Comparison of ENCODE assay signal across 9 cellular contexts in the genomic region with DNA sequence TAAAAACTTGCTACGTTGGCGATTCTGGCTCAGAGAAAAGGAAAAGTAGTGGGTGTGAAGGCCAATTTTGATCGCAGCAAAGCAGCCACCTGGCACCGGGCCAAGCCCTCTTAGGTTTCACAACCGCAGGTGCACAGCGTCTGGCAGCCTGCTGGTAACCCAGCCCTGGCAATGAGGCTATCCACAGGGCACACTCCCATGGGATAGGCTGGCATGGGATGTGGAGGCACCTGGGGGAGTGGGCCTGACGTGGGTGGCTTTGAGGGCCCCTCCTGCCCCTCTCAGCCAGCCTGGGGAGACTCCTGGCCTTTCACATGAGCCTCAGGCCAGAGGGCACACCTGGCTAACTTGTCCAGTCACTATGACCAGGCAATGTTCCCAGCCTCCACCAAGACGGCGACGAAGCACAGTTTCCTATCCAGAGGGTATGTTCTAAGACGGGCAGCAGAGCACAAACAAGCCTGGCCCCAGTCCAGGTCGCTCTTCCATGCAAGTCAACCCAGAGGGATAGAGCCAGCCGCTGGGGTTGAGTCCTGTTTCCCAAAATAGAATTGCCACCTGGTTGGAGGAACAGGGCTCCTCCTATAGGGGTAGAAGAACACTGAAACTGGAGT. TPM values are rescaled to one million over a fixed set of nuclear protein-coding genes. Genes with fewer than 3 reads are reported as not detected.
DNase-seq lines count a peak whose midpoint lies in the region; ATAC-seq and TF ChIP-seq lines count a peak whose summit lies in the region.
"Had no signal": no experiment of that assay in that cellular context is flagged by ENCODE, and none has a peak within 500 bp of the region (broad histone marks: within the 10 kb centered on the region; RNA-seq: fewer than 3 reads in every experiment).

No MANE protein-coding gene starts in this region.

- no peak overlapping the region for H3K27ac ChIP-seq in vagina

- TF ChIP-seq POLR2A in vagina (IDR thresholded peaks at IDR 0.05), result no peak

- H3K27me3 ChIP-seq in mucosa of stomach (ENCODE audit: control insufficient read depth, insufficient read depth, low read length), result no peaks in the 10 kb centered on the region
- no peaks in the 10 kb centered on the region for H3K27me3 ChIP-seq in vagina

- ATAC-seq in HG03060 (IDR thresholded peaks at IDR 0.05; ENCODE audit: low read depth, unreplicated experiment) (peak; percentile 52), GM19035 (IDR thresholded peaks at IDR 0.05; ENCODE audit: unreplicated experiment) (no peak)
- no peak for ATAC-seq in activated naive CD8-positive, alpha-beta T cell treated with anti-CD3 and anti-CD28 coated beads, Interleukin-2, amount 50 U/mL, for 24 hours
- ATAC-seq: HCT116 had no signal

- H3K4me3 ChIP-seq in GM12865 (ENCODE audit: low read depth, low read length) (no peak overlapping the region), mucosa of stomach (ENCODE audit: low read length) (no peak overlapping the region), vagina (no peak overlapping the region)

- no peaks in the 10 kb centered on the region for H3K9me3 Mint-ChIP-seq in activated naive CD8-positive, alpha-beta T cell treated with anti-CD3 and anti-CD28 coated beads, Interleukin-2, amount 50 U/mL, for 24 hours
- peaks cover under 1% of the 10 kb centered on the region for H3K9me3 Mint-ChIP-seq in chondrocyte (ENCODE audit: low read depth)

- intact Hi-C loops in vagina (cut with DNase I), result loop anchor here (10.0 kb wide), 1 partner anchor 116 kb away; no protein-coding TSS in a partner anchor

- peaks cover 7% of the 10 kb centered on the region for H3K4me1 Mint-ChIP-seq in activated naive CD8-positive, alpha-beta T cell treated with anti-CD3 and anti-CD28 coated beads, Interleukin-2, amount 50 U/mL, for 24 hours
- H3K4me1 Mint-ChIP-seq in chondrocyte (ENCODE audit: low read depth), result peaks cover 9% of the 10 kb centered on the region

- H3K9me3 ChIP-seq in mucosa of stomach (ENCODE audit: control insufficient read depth, low read length), result no peaks in the 10 kb centered on the region
- H3K9me3 ChIP-seq in vagina, result no peaks in the 10 kb centered on the region

- peak; percentile 81 for DNase-seq in GM12865 (ENCODE audit: low read depth)
- peak; percentile 99 for DNase-seq in NCI-H446 (lab: John Stamatoyannopoulos, UW)
- DNase-seq in activated naive CD8-positive, alpha-beta T cell treated with anti-CD3 and anti-CD28 coated beads, Interleukin-2, amount 50 U/mL, for 24 hours, result peak; percentile 48
- DNase-seq in vagina (ENCODE audit: extremely low spot score in 2 of 2), result no peak
- no peak for DNase-seq in chondrocyte (ENCODE audit: low spot score)

- H3K4me3 Mint-ChIP-seq in activated naive CD8-positive, alpha-beta T cell treated with anti-CD3 and anti-CD28 coated beads, Interleukin-2, amount 50 U/mL, for 24 hours, result no peak overlapping the region
- no peak overlapping the region for H3K4me3 Mint-ChIP-seq in chondrocyte (ENCODE audit: unreplicated experiment)

- no peak for TF ChIP-seq CTCF in GM12865 (IDR thresholded peaks at IDR 0.05; ENCODE audit: insufficient read depth, low read depth, low read length, missing control alignments)
- no peak for TF ChIP-seq CTCF in vagina (IDR thresholded peaks at IDR 0.05)
- TF ChIP-seq CTCF in chondrocyte (IDR thresholded peaks at IDR 0.05), result no peak

- H3K4me1 ChIP-seq in mucosa of stomach (ENCODE audit: control insufficient read depth, insufficient read depth, low read length) (peaks cover 38% of the 10 kb centered on the region), vagina (peaks cover 15% of the 10 kb centered on the region)

- no peaks in the 10 kb centered on the region for H3K36me3 Mint-ChIP-seq in activated naive CD8-positive, alpha-beta T cell treated with anti-CD3 and anti-CD28 coated beads, Interleukin-2, amount 50 U/mL, for 24 hours (ENCODE audit: low read depth)
- H3K36me3 Mint-ChIP-seq in chondrocyte (ENCODE audit: low read depth), result peaks cover 8% of the 10 kb centered on the region

- no peak overlapping the region for H3K27ac Mint-ChIP-seq in activated naive CD8-positive, alpha-beta T cell treated with anti-CD3 and anti-CD28 coated beads, Interleukin-2, amount 50 U/mL, for 24 hours
- no peak overlapping the region for H3K27ac Mint-ChIP-seq in chondrocyte (ENCODE audit: unreplicated experiment)

- H3K36me3 ChIP-seq in mucosa of stomach (ENCODE audit: control insufficient read depth, insufficient read depth, low read length), result peaks cover 14% of the 10 kb centered on the region
- no peaks in the 10 kb centered on the region for H3K36me3 ChIP-seq in vagina

- peaks cover 7% of the 10 kb centered on the region for H3K27me3 Mint-ChIP-seq in activated naive CD8-positive, alpha-beta T cell treated with anti-CD3 and anti-CD28 coated beads, Interleukin-2, amount 50 U/mL, for 24 hours
- H3K27me3 Mint-ChIP-seq in chondrocyte (ENCODE audit: low read depth), result no peaks in the 10 kb centered on the region

- H3K9ac ChIP-seq in mucosa of stomach (ENCODE audit: low read length), result peak overlapping the region; percentile 50

RNA-seq across cellular contexts. Expression of a gene that starts 19.0 kb away (rescaled TPM):
- total RNA-seq in vagina (5.9 TPM), chondrocyte (20.0 to 27.5 TPM (median 20.5 TPM) in 3 replicates)

RNA-seq across cellular contexts. Expression of a gene that starts 38.6 kb away (rescaled TPM):
- total RNA-seq in vagina (83.2 TPM), chondrocyte (161 to 170 TPM (median 165 TPM) in 3 replicates)

RNA-seq across cellular contexts. Expression of a gene that starts 39.0 kb away (rescaled TPM):
- total RNA-seq in vagina (26.0 TPM), chondrocyte (15.6 to 21.2 TPM (median 18.8 TPM) in 3 replicates)

Comparison
In these comparisons a context has a peak if more than half of its experiments do, and no peak if none do; other contexts are left out.
1. DNase-seq: peak in GM12865 (single experiment), NCI-H446 (2 of 2) and activated naive CD8-positive, alpha-beta T cell treated with anti-CD3 and anti-CD28 coated beads, Interleukin-2, amount 50 U/mL, for 24 hours (single experiment); none in vagina (0 of 2) and chondrocyte (single experiment).